ENCODE assay signal across 8 cellular contexts in genomic region chr1:1472046-1472876, GRCh38. TPM values are rescaled to one million over a fixed set of nuclear protein-coding genes. Genes with fewer than 3 reads are reported as not detected.
DNase-seq lines count a peak whose midpoint lies in the region; ATAC-seq, FAIRE-seq and TF ChIP-seq lines count a peak whose summit lies in the region.
"Not testable (repeated sequence)": the region's sequence is repeated elsewhere in the genome, so short reads cannot be mapped to it uniquely, and the experiment has no call there.

No MANE protein-coding gene starts in this region.

- H3K27me3 ChIP-seq in lung (ENCODE audit: control insufficient read depth, insufficient read depth); small intestine (ENCODE audit: control insufficient read depth in 2 of 2, insufficient read depth in 2 of 2, low read length in 2 of 2): not testable (repeated sequence)

- H3K27ac Mint-ChIP-seq in activated naive CD4-positive, alpha-beta T cell treated with anti-CD3 and anti-CD28 coated beads, Interleukin-2, amount 50 U/mL, for 72 hours: peak overlapping the region; percentile 61 to 81

- H3K4me1 ChIP-seq in lung (ENCODE audit: control insufficient read depth in 2 of 2, insufficient read depth in 2 of 2, low read length in 2 of 2); small intestine (ENCODE audit: control insufficient read depth in 2 of 2, insufficient read depth in 1 of 2, low read depth in 1 of 2, low read length in 1 of 2): not testable (repeated sequence)

- not testable (repeated sequence) for H3K9me3 Mint-ChIP-seq in activated naive CD4-positive, alpha-beta T cell treated with anti-CD3 and anti-CD28 coated beads, Interleukin-2, amount 50 U/mL, for 72 hours

- WGBS in lung, 2 donors: 3 to 6% methylated on average over 24 to 46 of the region's 65 CpGs
- 1 to 4% (median 2%) methylated on average over 26 to 54 of the region's 65 CpGs for WGBS in small intestine, 3 donors

- H3K9ac ChIP-seq in SK-N-MC (ENCODE audit: insufficient read length): peak overlapping the region; percentile 56

- not testable (repeated sequence) for DNase-seq in SK-N-MC (ENCODE audit: low read depth, low spot score); lung (ENCODE audit: low spot score)
- DNase-seq in activated naive CD4-positive, alpha-beta T cell treated with anti-CD3 and anti-CD28 coated beads, Interleukin-2, amount 50 U/mL, for 72 hours (ENCODE audit: low spot score in 2 of 2): peak in 1 of 2 donors; percentile 31
- peak; percentile 11 for DNase-seq in small intestine

- H3K27ac ChIP-seq in C4-2B (peak overlapping the region; percentile 73), lung (ENCODE audit: low read depth in 1 of 2, low read length in 1 of 2) (peak overlapping the region in 1 of 2 donors; percentile 63)
- H3K27ac ChIP-seq in SK-N-MC; small intestine (ENCODE audit: low read depth in 1 of 2, low read length in 1 of 2): not testable (repeated sequence)

- H3K9me3 ChIP-seq in SK-N-MC (ENCODE audit: low read depth, low read length); lung (ENCODE audit: control insufficient read depth in 2 of 2, insufficient read depth in 1 of 2, low read length in 1 of 2); small intestine (ENCODE audit: control insufficient read depth, low read depth): not testable (repeated sequence)

- not testable (repeated sequence) for H3K36me3 Mint-ChIP-seq in activated naive CD4-positive, alpha-beta T cell treated with anti-CD3 and anti-CD28 coated beads, Interleukin-2, amount 50 U/mL, for 72 hours

- TF ChIP-seq CTCF in C4-2B (conservative IDR thresholded peaks at IDR 0.05); lung (IDR thresholded peaks at IDR 0.05; ENCODE audit: control extremely low read depth, extremely low read depth): not testable (repeated sequence)

- FAIRE-seq in small intestine (lab: Jason Lieb, UNC): not testable (repeated sequence)

- not testable (repeated sequence) for H3K36me3 ChIP-seq in SK-N-MC (ENCODE audit: insufficient read depth, low read length); lung (ENCODE audit: control insufficient read depth in 2 of 2, insufficient read depth in 2 of 2, low read length in 2 of 2); small intestine (ENCODE audit: control insufficient read depth in 2 of 2, insufficient read depth in 2 of 2, low read length in 2 of 2)

- ATAC-seq in GM21390 (IDR thresholded peaks at IDR 0.05; ENCODE audit: unreplicated experiment) (peak; percentile 14), HG03460 (IDR thresholded peaks at IDR 0.05; ENCODE audit: unreplicated experiment) (peak; percentile 21), esophagus mucosa (peak; percentile 24), lung (ENCODE audit: insufficient read depth, low FRiP score) (peak; percentile 3)
- ATAC-seq in activated naive CD4-positive, alpha-beta T cell treated with anti-CD3 and anti-CD28 coated beads, Interleukin-2, amount 50 U/mL, for 72 hours: peak; percentile 20 to 39

- H3K4me3 ChIP-seq in SK-N-MC: peak overlapping the region; percentile 75
- peak overlapping the region; percentile 54 for H3K4me3 ChIP-seq in lung
- H3K4me3 ChIP-seq in small intestine (ENCODE audit: low read depth in 1 of 2, low read length in 2 of 2): peak overlapping the region; percentile 72 to 86

RNA-seq across cellular contexts. Expression of gene ATAD3B, which starts 0.7 kb away (rescaled TPM):
- 10 to 100 TPM; 30.1 to 33.1 TPM for total RNA-seq in activated naive CD4-positive, alpha-beta T cell treated with anti-CD3 and anti-CD28 coated beads, Interleukin-2, amount 50 U/mL, for 72 hours
- total RNA-seq in esophagus mucosa: 13.7 TPM
- total RNA-seq in lung: 10 to 100 TPM; 21.6 to 39.0 TPM
- polyA plus RNA-seq in lung: 10 to 100 TPM; 23.4 to 32.6 TPM
- polyA plus RNA-seq in small intestine: 10 to 100 TPM; 17.4 to 34.5 (median 21.3) TPM

RNA-seq across cellular contexts. Expression of gene ATAD3C, which starts 22.8 kb away (rescaled TPM):
- total RNA-seq in activated naive CD4-positive, alpha-beta T cell treated with anti-CD3 and anti-CD28 coated beads, Interleukin-2, amount 50 U/mL, for 72 hours: 1 to 10 TPM; 1.1 to 1.9 TPM
- total RNA-seq in esophagus mucosa (2.1 TPM), lung (10 to 100 TPM in 1 of 2 donors, under 1 TPM in 1; 0.60 to 14.0 TPM)
- polyA plus RNA-seq in lung (10 to 100 TPM; 15.7 to 18.0 TPM), small intestine (under 1 TPM in 2 of 3 donors, not detected in 1; 0.27 to 0.66 TPM)

RNA-seq across cellular contexts. Expression of gene VWA1, which starts 36.8 kb away (rescaled TPM):
- 1 to 10 TPM in 1 of 2 donors, under 1 TPM in 1; 0.59 to 6.9 TPM for total RNA-seq in activated naive CD4-positive, alpha-beta T cell treated with anti-CD3 and anti-CD28 coated beads, Interleukin-2, amount 50 U/mL, for 72 hours
- total RNA-seq in esophagus mucosa (29.4 TPM), lung (10 to 100 TPM; 72.6 to 94.3 TPM)
- polyA plus RNA-seq in lung (10 to 100 TPM; 51.7 to 65.6 TPM), small intestine (10 to 100 TPM in 1 of 3 donors, 1 to 10 TPM in 1, under 1 TPM in 1; 0.67 to 12.7 (median 1.1) TPM)

RNA-seq across cellular contexts. Expression of gene ATAD3A, which starts 39.7 kb away (rescaled TPM):
- total RNA-seq in activated naive CD4-positive, alpha-beta T cell treated with anti-CD3 and anti-CD28 coated beads, Interleukin-2, amount 50 U/mL, for 72 hours: 10 to 100 TPM; 35.7 to 39.7 TPM
- total RNA-seq in esophagus mucosa (23.2 TPM), lung (10 to 100 TPM in 1 of 2 donors, 1 to 10 TPM in 1; 8.1 to 31.3 TPM)
- polyA plus RNA-seq in lung (10 to 100 TPM; 26.9 to 29.8 TPM), small intestine (10 to 100 TPM; 24.2 to 42.1 (median 25.9) TPM)

RNA-seq across cellular contexts. Expression of gene ANKRD65, which starts 51.2 kb away (rescaled TPM):
- total RNA-seq in activated naive CD4-positive, alpha-beta T cell treated with anti-CD3 and anti-CD28 coated beads, Interleukin-2, amount 50 U/mL, for 72 hours: under 1 TPM in 1 of 2 donors, not detected in 1; 0.29 TPM
- total RNA-seq in esophagus mucosa (11.9 TPM), lung (10 to 100 TPM; 30.2 to 54.2 TPM)
- polyA plus RNA-seq in lung (10 to 100 TPM; 13.5 to 33.5 TPM), small intestine (1 to 10 TPM; 1.1 to 1.7 (median 1.4) TPM)
